ENCODE assay signal across 13 cellular contexts in genomic region chr14:21537088-21537424, GRCh38. TPM values are rescaled to one million over a fixed set of nuclear protein-coding genes. Genes with fewer than 3 reads are reported as not detected.
DNase-seq lines count a peak whose midpoint lies in the region; ATAC-seq and TF ChIP-seq lines count a peak whose summit lies in the region.
"Had no signal": no experiment of that assay in that cellular context is flagged by ENCODE, and none has a peak within 500 bp of the region (broad histone marks: within the 10 kb centered on the region; RNA-seq: fewer than 3 reads in every experiment).

No MANE protein-coding gene starts in this region.

- no peak for ATAC-seq in Right ventricle myocardium inferior
- ATAC-seq in naive thymus-derived CD4-positive, alpha-beta T cell, result no peak

- peaks cover 100% of the 10 kb centered on the region for H3K27me3 ChIP-seq in left ventricle myocardium inferior (ENCODE audit: low read depth)
- H3K27me3 ChIP-seq in naive thymus-derived CD4-positive, alpha-beta T cell (ENCODE audit: control insufficient read depth in 2 of 2, insufficient read depth in 2 of 2, low read length in 2 of 2), result peaks cover 0 to 3% of the 10 kb centered on the region in 2 donors
- H3K27me3 ChIP-seq in tibial nerve, result peaks cover 0 to 45% of the 10 kb centered on the region in 2 donors

- H3K4me3 ChIP-seq in left ventricle myocardium inferior, result peak overlapping the region; percentile 58
- no peak overlapping the region for H3K4me3 ChIP-seq in naive thymus-derived CD4-positive, alpha-beta T cell (ENCODE audit: low read length)
- H3K4me3 ChIP-seq in tibial nerve, result peak overlapping the region in 3 of 4 donors; percentile 22 to 48 (median 33)

- CTCF ChIA-PET in naive thymus-derived CD4-positive, alpha-beta T cell (lab: Charles Lee), result no interaction called here

- POLR2A ChIA-PET in naive thymus-derived CD4-positive, alpha-beta T cell (lab: Charles Lee), result interaction anchor here (0.8 kb wide), 1 partner anchor 38 kb away, joined by 3 read pairs; no protein-coding TSS in a partner anchor

- no peak for TF ChIP-seq EP300 in tibial nerve (IDR thresholded peaks at IDR 0.05)

- no peaks in the 10 kb centered on the region for H3K9me3 Mint-ChIP-seq in endothelial cell (ENCODE audit: unreplicated experiment)
- H3K9me3 Mint-ChIP-seq in naive thymus-derived CD4-positive, alpha-beta T cell, result peaks cover 0 to 4% (median 0%) of the 10 kb centered on the region in 11 donors
- H3K9me3 Mint-ChIP-seq: activated CD4-positive, alpha-beta memory T cell treated with anti-CD3 and anti-CD28 coated beads, Interleukin-2, amount 10 ng/mL, durations not matched to agents 7 days and 5 days had no signal

- WGBS in tibial nerve, 2 donors, result 10% methylated on average over 3 of the region's 3 CpGs

- TF ChIP-seq POLR2A in tibial nerve (IDR thresholded peaks at IDR 0.05), result no peak

- no peak overlapping the region for H3K27ac ChIP-seq in left ventricle myocardium inferior (replicated peaks)
- H3K27ac ChIP-seq in naive thymus-derived CD4-positive, alpha-beta T cell (ENCODE audit: low read depth, low read length), result no peak overlapping the region
- H3K27ac ChIP-seq in tibial nerve, result no peak overlapping the region
- H3K27ac ChIP-seq: tibial artery had no signal

- H3K27me3 Mint-ChIP-seq in endothelial cell (ENCODE audit: unreplicated experiment), result peaks cover 11% of the 10 kb centered on the region
- H3K27me3 Mint-ChIP-seq in naive thymus-derived CD4-positive, alpha-beta T cell, result peaks cover 41 to 66% (median 58%) of the 10 kb centered on the region in 5 donors

- DNase-seq in left ventricle myocardium inferior, result no peak
- DNase-seq in Right ventricle myocardium inferior (ENCODE audit: missing footprints), result no peak
- no peak for DNase-seq in endothelial cell (ENCODE audit: low spot score)
- no peak for DNase-seq in naive thymus-derived CD4-positive, alpha-beta T cell
- DNase-seq in tibial nerve (ENCODE audit: low spot score in 2 of 2), result no peak
- DNase-seq in kidney tubule cell (ENCODE audit: low spot score), result no peak
- no peak for DNase-seq in CD1c-positive myeloid dendritic cell (ENCODE audit: extremely low spot score)
- no peak for DNase-seq in activated CD4-positive, alpha-beta T cell treated with anti-CD3 and anti-CD28 coated beads for 1 hour
- DNase-seq: activated CD4-positive, alpha-beta memory T cell treated with anti-CD3 and anti-CD28 coated beads, Interleukin-2, amount 10 ng/mL, durations not matched to agents 7 days and 5 days; NCI-H526 treated with DMSO at 0.1 percent for 48 hours; stimulated activated CD4-positive, alpha-beta T cell treated with anti-CD3 and anti-CD28 coated beads, Interleukin-2, amount 100 ng/mL, for 48 hours; tibial artery had no signal

- peaks cover 27% of the 10 kb centered on the region for H3K4me1 Mint-ChIP-seq in endothelial cell (ENCODE audit: unreplicated experiment)
- H3K4me1 Mint-ChIP-seq in naive thymus-derived CD4-positive, alpha-beta T cell, result peaks cover 4 to 13% (median 10%) of the 10 kb centered on the region in 7 donors

- intact Hi-C loops in left ventricle myocardium inferior (cut with micrococcal nuclease) (no loop called here), Right ventricle myocardium inferior (cut with DNase I) (no loop called here)
- intact Hi-C loops in naive thymus-derived CD4-positive, alpha-beta T cell (cut with micrococcal nuclease), result no loop called here

- H3K4me3 Mint-ChIP-seq in endothelial cell (ENCODE audit: unreplicated experiment), result peak overlapping the region; percentile 92
- peak overlapping the region in 8 of 10 donors; percentile 5 to 67 (median 43) for H3K4me3 Mint-ChIP-seq in naive thymus-derived CD4-positive, alpha-beta T cell
- H3K4me3 Mint-ChIP-seq: activated CD4-positive, alpha-beta memory T cell treated with anti-CD3 and anti-CD28 coated beads, Interleukin-2, amount 10 ng/mL, durations not matched to agents 7 days and 5 days had no signal

- H3K9me3 ChIP-seq in left ventricle myocardium inferior (replicated peaks) (no peaks in the 10 kb centered on the region), tibial nerve (no peaks in the 10 kb centered on the region)
- H3K9me3 ChIP-seq in naive thymus-derived CD4-positive, alpha-beta T cell (ENCODE audit: control insufficient read depth in 2 of 3, low read length in 3 of 3), result no peaks in the 10 kb centered on the region
- H3K9me3 ChIP-seq: tibial artery had no signal

- H3K27ac Mint-ChIP-seq in endothelial cell (ENCODE audit: unreplicated experiment), result peak overlapping the region; percentile 86
- peak overlapping the region in 1 of 9 donors; percentile 3 for H3K27ac Mint-ChIP-seq in naive thymus-derived CD4-positive, alpha-beta T cell
- H3K27ac Mint-ChIP-seq: activated CD4-positive, alpha-beta memory T cell treated with anti-CD3 and anti-CD28 coated beads, Interleukin-2, amount 10 ng/mL, durations not matched to agents 7 days and 5 days had no signal

- H3K4me1 ChIP-seq in left ventricle myocardium inferior (peaks cover 11% of the 10 kb centered on the region), tibial nerve (peaks cover 0 to 17% (median 2%) of the 10 kb centered on the region in 4 donors)
- no peaks in the 10 kb centered on the region for H3K4me1 ChIP-seq in naive thymus-derived CD4-positive, alpha-beta T cell (ENCODE audit: control insufficient read depth in 2 of 2, insufficient read depth in 2 of 2, low read length in 2 of 2)

- H3K36me3 ChIP-seq in left ventricle myocardium inferior, result no peaks in the 10 kb centered on the region
- H3K36me3 ChIP-seq in naive thymus-derived CD4-positive, alpha-beta T cell (ENCODE audit: control insufficient read depth in 2 of 3, insufficient read depth in 3 of 3, low read length in 3 of 3), result no peaks in the 10 kb centered on the region
- H3K36me3 ChIP-seq in tibial nerve, result no peaks in the 10 kb centered on the region
- H3K36me3 ChIP-seq: tibial artery had no signal

- TF ChIP-seq CTCF in left ventricle myocardium inferior (IDR thresholded peaks at IDR 0.05; ENCODE audit: borderline replicate concordance) (no peak), endothelial cell (IDR thresholded peaks at IDR 0.05; ENCODE audit: unreplicated experiment) (no peak), tibial nerve (IDR thresholded peaks at IDR 0.05) (no peak)

- no peaks in the 10 kb centered on the region for H3K36me3 Mint-ChIP-seq in endothelial cell (ENCODE audit: low read depth, unreplicated experiment)
- peaks cover 0 to 4% (median 0%) of the 10 kb centered on the region in 5 donors for H3K36me3 Mint-ChIP-seq in naive thymus-derived CD4-positive, alpha-beta T cell

RNA-seq across cellular contexts. Expression of gene SALL2, which starts 10.9 kb away (rescaled TPM):
- total RNA-seq in left ventricle myocardium inferior (3.4 TPM), Right ventricle myocardium inferior (4.9 TPM), endothelial cell (ENCODE audit: unreplicated experiment) (38.4 TPM), tibial nerve (10 to 100 TPM in 2 of 4 donors, 1 to 10 TPM in 2; 8.5 to 11.7 (median 9.3) TPM)
- total RNA-seq in naive thymus-derived CD4-positive, alpha-beta T cell, result 1 to 10 TPM; 2.3 to 8.3 (median 3.9) TPM
- polyA plus RNA-seq in naive thymus-derived CD4-positive, alpha-beta T cell, result 1 to 10 TPM; 4.2 to 5.9 TPM

RNA-seq across cellular contexts. Expression of gene METTL3, which starts 25.9 kb away (rescaled TPM):
- 26.6 TPM for total RNA-seq in left ventricle myocardium inferior
- total RNA-seq in Right ventricle myocardium inferior, result 24.9 TPM
- 46.1 TPM for total RNA-seq in endothelial cell (ENCODE audit: unreplicated experiment)
- total RNA-seq in naive thymus-derived CD4-positive, alpha-beta T cell, result 100 to 1,000 TPM in 2 of 5 experiments, 10 to 100 TPM in 3; 43.6 to 108 (median 75.3) TPM
- 10 to 100 TPM; 17.6 to 26.3 TPM for polyA plus RNA-seq in naive thymus-derived CD4-positive, alpha-beta T cell
- total RNA-seq in tibial nerve, result 10 to 100 TPM; 45.3 to 65.4 (median 58.6) TPM

RNA-seq across cellular contexts. Expression of gene OR10G3, which starts 42.8 kb away (rescaled TPM):
- not detected for total RNA-seq in left ventricle myocardium inferior
- total RNA-seq in Right ventricle myocardium inferior, result not detected
- total RNA-seq in endothelial cell (ENCODE audit: unreplicated experiment), result not detected
- not detected for total RNA-seq in naive thymus-derived CD4-positive, alpha-beta T cell
- not detected for polyA plus RNA-seq in naive thymus-derived CD4-positive, alpha-beta T cell
- total RNA-seq in tibial nerve, result under 1 TPM in 1 of 4 donors, not detected in 3; 0.44 TPM
- total RNA-seq: activated CD4-positive, alpha-beta memory T cell treated with anti-CD3 and anti-CD28 coated beads, Interleukin-2, amount 10 ng/mL, durations not matched to agents 7 days and 5 days; mononuclear cell had no signal
